ENCODE assay signal across 17 cellular contexts in the genomic region with DNA sequence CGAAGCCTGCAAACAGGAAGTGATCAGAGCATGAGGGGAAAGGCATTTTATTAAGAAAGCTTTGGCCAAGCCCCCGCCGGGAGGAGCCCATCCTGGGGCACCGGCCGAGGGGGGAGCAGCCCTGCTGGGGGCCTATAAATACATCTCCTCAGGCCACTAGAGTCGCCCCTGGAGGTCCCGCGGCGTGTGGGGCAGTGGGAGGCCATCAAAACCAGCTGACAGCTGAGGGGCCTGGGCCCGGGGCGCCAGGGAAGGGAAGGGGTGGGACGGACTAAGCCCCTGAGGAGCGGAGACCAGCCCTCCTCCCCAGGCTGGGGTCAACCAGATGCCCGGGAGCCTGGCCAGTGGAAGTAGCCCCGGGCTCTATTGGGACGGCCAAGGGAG. TPM values are rescaled to one million over a fixed set of nuclear protein-coding genes. Genes with fewer than 3 reads are reported as not detected.
DNase-seq lines count a peak whose midpoint lies in the region; ATAC-seq and TF ChIP-seq lines count a peak whose summit lies in the region.
"Had no signal": no experiment of that assay in that cellular context is flagged by ENCODE, and none has a peak within 500 bp of the region (broad histone marks: within the 10 kb centered on the region; RNA-seq: fewer than 3 reads in every experiment).

No MANE protein-coding gene starts in this region.

- H3K9me3 ChIP-seq in right atrium auricular region, result no peaks in the 10 kb centered on the region
- no peaks in the 10 kb centered on the region for H3K9me3 ChIP-seq in esophagus muscularis mucosa
- H3K9me3 ChIP-seq in psoas muscle, result no peaks in the 10 kb centered on the region
- H3K9me3 ChIP-seq: adrenal gland had no signal

- TF ChIP-seq POLR2A in esophagus muscularis mucosa (IDR thresholded peaks at IDR 0.05; ENCODE audit: low read depth), result no peak

- H3K36me3 ChIP-seq in right atrium auricular region (peaks cover 3% of the 10 kb centered on the region), esophagus muscularis mucosa (peaks cover 5 to 48% (median 30%) of the 10 kb centered on the region in 4 donors), psoas muscle (ENCODE audit: insufficient read depth in 1 of 2, low read depth in 1 of 2) (no peaks in the 10 kb centered on the region)
- H3K36me3 ChIP-seq: adrenal gland had no signal

- TF ChIP-seq EP300 in esophagus muscularis mucosa (IDR thresholded peaks at IDR 0.05), result no peak

- ATAC-seq in Right ventricle myocardium inferior (no peak), psoas muscle (no peak), HG03342 (IDR thresholded peaks at IDR 0.05; ENCODE audit: unreplicated experiment) (no peak)
- ATAC-seq: left lobe of liver had no signal

- intact Hi-C loops in Right ventricle myocardium inferior (cut with DNase I) (loop anchor here (5.0 kb wide), 1 partner anchor 143 kb away; no protein-coding TSS in a partner anchor), esophagus muscularis mucosa (cut with DNase I) (no loop called here), psoas muscle (cut with DNase I) (no loop called here)

- DNase-seq in right atrium auricular region (ENCODE audit: low spot score), result no peak
- DNase-seq in Right ventricle myocardium inferior (ENCODE audit: missing footprints), result no peak
- no peak for DNase-seq in esophagus muscularis mucosa (ENCODE audit: extremely low spot score)
- no peak for DNase-seq in psoas muscle
- no peak for DNase-seq in KG1 (lab: John Stamatoyannopoulos, UW)
- no peak for DNase-seq in NCI-H69 (lab: John Stamatoyannopoulos, UW)
- no peak for DNase-seq in GM20000 (ENCODE audit: low spot score)
- DNase-seq: activated CD8-positive, alpha-beta memory T cell treated with anti-CD3 and anti-CD28 coated beads, Interleukin-2, amount 50 U/mL, for 48 hours; cortex of kidney; GOT3; NCI-H1436; NCI-H510A; NK-92 treated with Interleukin-12 subunit alpha and Interleukin-12 subunit beta, amount 100 ng/mL, for 24 hours had no signal

- H3K27ac ChIP-seq in right atrium auricular region (peak overlapping the region; percentile 16 to 20), esophagus muscularis mucosa (replicated peaks in 1 of 4) (peak overlapping the region; percentile 22 to 50 (median 26)), psoas muscle (peak overlapping the region; percentile 23)
- H3K27ac ChIP-seq: brain microvascular endothelial cell had no signal

- TF ChIP-seq CTCF in right atrium auricular region (IDR thresholded peaks at IDR 0.05) (no peak), esophagus muscularis mucosa (IDR thresholded peaks at IDR 0.05) (no peak), psoas muscle (IDR thresholded peaks at IDR 0.05) (no peak), GM20000 (IDR thresholded peaks at IDR 0.05; ENCODE audit: extremely low read depth, missing control alignments) (no peak)

- H3K4me3 ChIP-seq in right atrium auricular region, result no peak overlapping the region
- H3K4me3 ChIP-seq in esophagus muscularis mucosa, result no peak overlapping the region
- H3K4me3 ChIP-seq in psoas muscle, result no peak overlapping the region

- peaks cover 0 to 2% of the 10 kb centered on the region in 2 donors for H3K27me3 ChIP-seq in right atrium auricular region
- H3K27me3 ChIP-seq in esophagus muscularis mucosa, result peaks cover 0 to 9% (median 0%) of the 10 kb centered on the region in 4 donors
- no peaks in the 10 kb centered on the region for H3K27me3 ChIP-seq in psoas muscle (ENCODE audit: insufficient read depth in 3 of 3, low read length in 2 of 3)
- H3K27me3 ChIP-seq: brain microvascular endothelial cell had no signal

- H3K4me1 ChIP-seq in right atrium auricular region, result peaks cover 0 to 40% of the 10 kb centered on the region in 2 donors
- peaks cover 16 to 41% (median 31%) of the 10 kb centered on the region in 4 donors for H3K4me1 ChIP-seq in esophagus muscularis mucosa
- H3K4me1 ChIP-seq in psoas muscle, result peaks cover 13% of the 10 kb centered on the region

- 71% methylated on average over 10 of the region's 16 CpGs for WGBS in esophagus muscularis mucosa
- WGBS in psoas muscle, 3 donors, result 77 to 78% (median 78%) methylated on average over 15 to 16 of the region's 16 CpGs

RNA-seq across cellular contexts. Expression of gene SCARF2, which starts 13.1 kb away (rescaled TPM):
- total RNA-seq in right atrium auricular region (10 to 100 TPM in 1 of 2 donors, 1 to 10 TPM in 1; 6.5 to 11.0 TPM), Right ventricle myocardium inferior (3.0 TPM), esophagus muscularis mucosa (10 to 100 TPM; 14.5 to 31.6 (median 22.2) TPM), psoas muscle (1 to 10 TPM; 1.3 to 2.0 (median 1.8) TPM)
- 1 to 10 TPM in 1 of 3 donors, under 1 TPM in 2; 0.44 to 1.0 (median 0.86) TPM for polyA plus RNA-seq in psoas muscle

RNA-seq across cellular contexts. Expression of gene ZNF74, which starts 30.6 kb away (rescaled TPM):
- 1 to 10 TPM; 5.6 to 6.3 TPM for total RNA-seq in right atrium auricular region
- total RNA-seq in Right ventricle myocardium inferior, result 6.3 TPM
- total RNA-seq in esophagus muscularis mucosa, result 10 to 100 TPM in 3 of 4 donors, 1 to 10 TPM in 1; 9.6 to 20.0 (median 15.0) TPM
- 1 to 10 TPM; 2.4 to 4.8 (median 4.3) TPM for total RNA-seq in psoas muscle
- polyA plus RNA-seq in psoas muscle, result 1 to 10 TPM; 2.1 to 4.6 (median 2.2) TPM
